Comparison of ENCODE assay signal across 17 cellular contexts in genomic region chr5:177178905-177179304, GRCh38.
"Had no signal": no experiment of that assay in that cellular context is flagged by ENCODE, and none has a peak within 500 bp of the region (broad histone marks: within the 10 kb centered on the region; RNA-seq: fewer than 3 reads in every experiment).

No MANE protein-coding gene starts in this region.

- H3K9me3 Mint-ChIP-seq: activated CD4-positive, alpha-beta memory T cell treated with anti-CD3 and anti-CD28 coated beads for 36 hours; activated T-helper 17 cell treated with anti-CD3 and anti-CD28 coated beads, Interleukin-2, amount 50 U/mL, for 72 hours; brain; natural killer cell treated with Interleukin-12 subunit alpha and Interleukin-12 subunit beta and Interleukin-15 and Interleukin-18, amount 100 ng/mL, for 72 hours; T-helper 1 cell treated with Interleukin-12 subunit alpha and Interleukin-12 subunit beta and Interleukin-4 antibody, amounts not matched to agents 30 μg/mL and 1 μg/mL, for 36 hours had no signal

- H3K27ac ChIP-seq: lower lobe of right lung, tibial nerve, WERI-Rb-1 had no signal

- DNase-seq: activated CD4-positive, alpha-beta memory T cell treated with anti-CD3 and anti-CD28 coated beads for 36 hours; activated naive CD4-positive, alpha-beta T cell; activated T-cell treated with anti-CD3 and anti-CD28 coated beads for 4 hours; central memory CD4-positive, alpha-beta T cell; foreskin melanocyte; glutamatergic neuron; hippocampal formation; left cardiac atrium; lower lobe of right lung; nucleus accumbens; stimulated activated naive CD4-positive, alpha-beta T cell treated with Interleukin-2 at 50 U/mL for 16 hours; WERI-Rb-1 had no signal

- H3K9me3 ChIP-seq: lower lobe of right lung, tibial nerve had no signal

- H3K4me3 ChIP-seq: lower lobe of right lung, tibial nerve had no signal

- H3K36me3 Mint-ChIP-seq: natural killer cell treated with Interleukin-12 subunit alpha and Interleukin-12 subunit beta and Interleukin-15 and Interleukin-18, amount 100 ng/mL, for 72 hours had no signal

- H3K4me3 Mint-ChIP-seq: activated CD4-positive, alpha-beta memory T cell treated with anti-CD3 and anti-CD28 coated beads for 36 hours; activated T-helper 17 cell treated with anti-CD3 and anti-CD28 coated beads, Interleukin-2, amount 50 U/mL, for 72 hours; brain; natural killer cell treated with Interleukin-12 subunit alpha and Interleukin-12 subunit beta and Interleukin-15 and Interleukin-18, amount 100 ng/mL, for 72 hours; T-helper 1 cell treated with Interleukin-12 subunit alpha and Interleukin-12 subunit beta and Interleukin-4 antibody, amounts not matched to agents 30 μg/mL and 1 μg/mL, for 36 hours had no signal

- H3K4me1 Mint-ChIP-seq: brain had no signal

- H3K27me3 Mint-ChIP-seq: activated CD4-positive, alpha-beta memory T cell treated with anti-CD3 and anti-CD28 coated beads for 36 hours; activated T-helper 17 cell treated with anti-CD3 and anti-CD28 coated beads, Interleukin-2, amount 50 U/mL, for 72 hours; brain; natural killer cell treated with Interleukin-12 subunit alpha and Interleukin-12 subunit beta and Interleukin-15 and Interleukin-18, amount 100 ng/mL, for 72 hours had no signal

- ATAC-seq: activated T-helper 17 cell treated with anti-CD3 and anti-CD28 coated beads, Interleukin-2, amount 50 U/mL, for 72 hours; left cardiac atrium; natural killer cell treated with Interleukin-12 subunit alpha and Interleukin-12 subunit beta and Interleukin-15 and Interleukin-18, amount 100 ng/mL, for 72 hours had no signal

- H3K27ac Mint-ChIP-seq: activated CD4-positive, alpha-beta memory T cell treated with anti-CD3 and anti-CD28 coated beads for 36 hours; activated T-helper 17 cell treated with anti-CD3 and anti-CD28 coated beads, Interleukin-2, amount 50 U/mL, for 72 hours; brain; natural killer cell treated with Interleukin-12 subunit alpha and Interleukin-12 subunit beta and Interleukin-15 and Interleukin-18, amount 100 ng/mL, for 72 hours; T-helper 1 cell treated with Interleukin-12 subunit alpha and Interleukin-12 subunit beta and Interleukin-4 antibody, amounts not matched to agents 30 μg/mL and 1 μg/mL, for 36 hours had no signal

- H3K36me3 ChIP-seq: WERI-Rb-1 had no signal

- H3K27me3 ChIP-seq: tibial nerve had no signal
